Comparison of ENCODE assay signal across 8 cellular contexts in genomic region chr2:65056215-65056989, GRCh38. TPM values are rescaled to one million over a fixed set of nuclear protein-coding genes. Genes with fewer than 3 reads are reported as not detected.
DNase-seq lines count a peak whose midpoint lies in the region; ATAC-seq and TF ChIP-seq lines count a peak whose summit lies in the region.

Gene CEP68 (plus strand): TSS chr2:65056416. CDS start chr2:65069445, 13,029 bp downstream.

- peak within 1 kb of the TSS; percentile 77 for H2AFZ ChIP-seq in SU-DHL-6 (ENCODE audit: low read depth, low read length, severe bottlenecking)

- peak within 1 kb of the TSS; percentile 58 for H3K9ac ChIP-seq in SU-DHL-6 (ENCODE audit: low read length)

- WGBS in ovary, 3 donors = 0 to 1% (median 1%) methylated on average over 66 to 95 of the region's 95 CpGs
- under 1% methylated on average over 95 of the region's 95 CpGs for WGBS in thymus

- no peak for TF ChIP-seq EP300 in ovary (IDR thresholded peaks at IDR 0.05)

- DNase-seq in NCI-H1417 (lab: John Stamatoyannopoulos, UW) (peak; percentile 99 to 100 (median 99)), Right ventricle myocardium superior (peak; percentile 97), ovary (peak; percentile 95 to 98 (median 97))
- peak; percentile 96 for DNase-seq in activated naive CD8-positive, alpha-beta T cell treated with anti-CD3 and anti-CD28 coated beads, Interleukin-2, amount 50 U/mL, for 24 hours

- H3K4me3 Mint-ChIP-seq in activated naive CD8-positive, alpha-beta T cell treated with anti-CD3 and anti-CD28 coated beads, Interleukin-2, amount 50 U/mL, for 24 hours = peak within 1 kb of the TSS; percentile 92

- H3K9me3 ChIP-seq in SU-DHL-6 (ENCODE audit: insufficient read depth, low read length) (no peaks in the 10 kb centered on the region), ovary (no peaks in the 10 kb centered on the region), thymus (ENCODE audit: control insufficient read depth) (no peaks in the 10 kb centered on the region)

- H4K20me1 ChIP-seq in SU-DHL-6 (ENCODE audit: low read depth, low read length) = no peaks in the 10 kb centered on the region

- ATAC-seq in HG02763 (IDR thresholded peaks at IDR 0.05; ENCODE audit: unreplicated experiment) (peak; percentile 86), Right ventricle myocardium superior (ENCODE audit: poor library complexity) (peak; percentile 97)
- ATAC-seq in activated naive CD8-positive, alpha-beta T cell treated with anti-CD3 and anti-CD28 coated beads, Interleukin-2, amount 50 U/mL, for 24 hours = peak; percentile 96

- H3K4me1 ChIP-seq in ovary (ENCODE audit: insufficient read depth) (peaks cover 5% of the 10 kb centered on the region), thymus (ENCODE audit: control insufficient read depth, insufficient read depth, low read length) (peaks cover 24% of the 10 kb centered on the region)

- H3K27ac ChIP-seq in SU-DHL-6 (ENCODE audit: low read depth, low read length) (no peak within 1 kb of the TSS), ovary (peak within 1 kb of the TSS; percentile 38 to 88), thymus (ENCODE audit: low read depth) (peak within 1 kb of the TSS; percentile 69)

- H3K4me2 ChIP-seq in SU-DHL-6 (ENCODE audit: low read depth, low read length, poor library complexity, severe bottlenecking) = peak within 1 kb of the TSS; percentile 81

- H3K27me3 ChIP-seq in SU-DHL-6 (ENCODE audit: low read length) (no peaks in the 10 kb centered on the region), ovary (no peaks in the 10 kb centered on the region), thymus (ENCODE audit: control insufficient read depth, insufficient read depth) (no peaks in the 10 kb centered on the region)

- TF ChIP-seq CTCF in GM12875 (IDR thresholded peaks at IDR 0.05; ENCODE audit: borderline replicate concordance, insufficient read depth, low read depth, low read length) (no peak), SU-DHL-6 (IDR thresholded peaks at IDR 0.05; ENCODE audit: insufficient read depth, low read length, poor library complexity, severe bottlenecking) (no peak), ovary (IDR thresholded peaks at IDR 0.05) (peak in 1 of 3 donors; percentile 45)

- no peaks in the 10 kb centered on the region for H3K79me2 ChIP-seq in SU-DHL-6 (ENCODE audit: insufficient read depth, low read length)

- peaks cover 61% of the 10 kb centered on the region for H3K4me1 Mint-ChIP-seq in activated naive CD8-positive, alpha-beta T cell treated with anti-CD3 and anti-CD28 coated beads, Interleukin-2, amount 50 U/mL, for 24 hours

- no peaks in the 10 kb centered on the region for H3K36me3 Mint-ChIP-seq in activated naive CD8-positive, alpha-beta T cell treated with anti-CD3 and anti-CD28 coated beads, Interleukin-2, amount 50 U/mL, for 24 hours (ENCODE audit: low read depth)

- H3K9me2 ChIP-seq in SU-DHL-6 (replicated peaks; ENCODE audit: insufficient read depth, low read length) = no peaks in the 10 kb centered on the region

- peak within 1 kb of the TSS; percentile 84 for H3K27ac Mint-ChIP-seq in activated naive CD8-positive, alpha-beta T cell treated with anti-CD3 and anti-CD28 coated beads, Interleukin-2, amount 50 U/mL, for 24 hours

- H3F3A ChIP-seq in SU-DHL-6 (ENCODE audit: insufficient read depth) = peaks cover 14% of the 10 kb centered on the region; the same call in 1 of the 2 replicates

- intact Hi-C loops in Right ventricle myocardium superior (cut with DNase I) (no loop called here), ovary (cut with DNase I) (loop anchor here in 1 of 4 donors (2.0 kb wide), 1 partner anchor 74 kb away; the partner anchor contains the start of gene RAB1A)

- no peaks in the 10 kb centered on the region for H3K36me3 ChIP-seq in SU-DHL-6 (ENCODE audit: low read length)
- no peaks in the 10 kb centered on the region for H3K36me3 ChIP-seq in ovary
- H3K36me3 ChIP-seq in thymus (ENCODE audit: control insufficient read depth, insufficient read depth) = no peaks in the 10 kb centered on the region

- H3K9me3 Mint-ChIP-seq in activated naive CD8-positive, alpha-beta T cell treated with anti-CD3 and anti-CD28 coated beads, Interleukin-2, amount 50 U/mL, for 24 hours = no peaks in the 10 kb centered on the region

- no peaks in the 10 kb centered on the region for H3K27me3 Mint-ChIP-seq in activated naive CD8-positive, alpha-beta T cell treated with anti-CD3 and anti-CD28 coated beads, Interleukin-2, amount 50 U/mL, for 24 hours

- TF ChIP-seq POLR2A in ovary (IDR thresholded peaks at IDR 0.05) = peak; percentile 81

- H3K4me3 ChIP-seq in GM12875 (ENCODE audit: low read depth, low read length) (peak within 1 kb of the TSS; percentile 77), SU-DHL-6 (ENCODE audit: insufficient read depth, low read length, poor library complexity, severe bottlenecking) (peak within 1 kb of the TSS; percentile 66), ovary (peak within 1 kb of the TSS; percentile 79), thymus (ENCODE audit: low read length) (peak within 1 kb of the TSS; percentile 72)

RNA-seq across cellular contexts. Expression of gene CEP68, which starts in this region (rescaled TPM):
- 19.5 TPM for total RNA-seq in Right ventricle myocardium superior
- 10 to 100 TPM; 13.7 to 31.6 (median 29.9) TPM for total RNA-seq in ovary
- polyA plus RNA-seq in ovary = 10 to 100 TPM; 18.2 to 25.4 TPM
- polyA plus RNA-seq in thymus = 13.3 TPM
